10 cellular contexts compared by ENCODE assay signal in genomic region chr10:34102237-34102673, GRCh38.
DNase-seq lines count a peak whose midpoint lies in the region; ATAC-seq and TF ChIP-seq lines count a peak whose summit lies in the region.
"Had no signal": no experiment of that assay in that cellular context is flagged by ENCODE, and none has a peak within 500 bp of the region (broad histone marks: within the 10 kb centered on the region; RNA-seq: fewer than 3 reads in every experiment).

No MANE protein-coding gene starts in this region.

- H3K36me3 ChIP-seq in muscle layer of duodenum (ENCODE audit: control insufficient read depth in 1 of 2, insufficient read depth in 2 of 2, low read length in 2 of 2) (no peaks in the 10 kb centered on the region), transverse colon (no peaks in the 10 kb centered on the region), SJCRH30 (no peaks in the 10 kb centered on the region)

- intact Hi-C loops in transverse colon (cut with DNase I; ENCODE audit: low total_unique reads), result no loop called here

- no peak for ATAC-seq in stimulated activated naive B cell treated with anti-CD40 and anti-IgM and Interleukin-4, amounts not matched to agents 10 μg/mL and 1 μg/mL and 100 μg/mL, for 72 hours (replicated peaks)
- ATAC-seq: stimulated activated naive CD8-positive, alpha-beta T cell treated with anti-CD3 and anti-CD28 coated beads, Interleukin-15, amount 100 ng/mL, for 72 hours had no signal

- DNase-seq in fibroblast of villous mesenchyme (ENCODE audit: low read depth) (peak; percentile 83), transverse colon (peak; percentile 35), glomerular visceral epithelial cell (ENCODE audit: extremely low spot score) (no peak), NCI-H526 treated with DMSO at 0.1 percent for 48 hours (lab: John Stamatoyannopoulos, UW) (no peak), SJCRH30 (no peak)
- DNase-seq in stimulated activated naive B cell treated with anti-CD40 and anti-IgM and Interleukin-4, amounts not matched to agents 10 μg/mL and 1 μg/mL and 100 μg/mL, for 72 hours, result no peak
- DNase-seq: NCI-H524; stimulated activated naive CD8-positive, alpha-beta T cell treated with anti-CD3 and anti-CD28 coated beads, Interleukin-15, amount 100 ng/mL, for 72 hours had no signal

- TF ChIP-seq POLR2A in transverse colon (IDR thresholded peaks at IDR 0.05), result no peak

- H3K4me3 ChIP-seq in WI38 (ENCODE audit: low read depth, low read length) (peak overlapping the region; percentile 20; the same call in 1 of the 2 replicates), fibroblast of villous mesenchyme (ENCODE audit: low read depth, low read length) (no peak overlapping the region), muscle layer of duodenum (ENCODE audit: low read depth in 1 of 2, low read length in 2 of 2) (peak overlapping the region in 1 of 2 donors; percentile 9), transverse colon (no peak overlapping the region), SJCRH30 (no peak overlapping the region)

- no peak for TF ChIP-seq CTCF in WI38 (IDR thresholded peaks at IDR 0.05; ENCODE audit: low read depth, low read length)
- TF ChIP-seq CTCF in fibroblast of villous mesenchyme (IDR thresholded peaks at IDR 0.05; ENCODE audit: insufficient read depth, low read depth, low read length), result no peak
- TF ChIP-seq CTCF in transverse colon (IDR thresholded peaks at IDR 0.05), result no peak

- H3K27ac Mint-ChIP-seq in stimulated activated naive B cell treated with anti-CD40 and anti-IgM and Interleukin-4, amounts not matched to agents 10 μg/mL and 1 μg/mL and 100 μg/mL, for 72 hours, result no peak overlapping the region

- H3K36me3 Mint-ChIP-seq in stimulated activated naive B cell treated with anti-CD40 and anti-IgM and Interleukin-4, amounts not matched to agents 10 μg/mL and 1 μg/mL and 100 μg/mL, for 72 hours, result no peaks in the 10 kb centered on the region

- 50 to 68% methylated on average over 2 to 15 of the region's 15 CpGs for WGBS in transverse colon (ENCODE audit: low coverage in 1 of 2), 2 donors

- TF ChIP-seq EP300 in transverse colon (IDR thresholded peaks at IDR 0.05; ENCODE audit: low read depth), result no peak

- no peaks in the 10 kb centered on the region for H3K4me1 Mint-ChIP-seq in stimulated activated naive B cell treated with anti-CD40 and anti-IgM and Interleukin-4, amounts not matched to agents 10 μg/mL and 1 μg/mL and 100 μg/mL, for 72 hours
- H3K4me1 Mint-ChIP-seq: stimulated activated naive CD8-positive, alpha-beta T cell treated with anti-CD3 and anti-CD28 coated beads, Interleukin-15, amount 100 ng/mL, for 72 hours had no signal

- H3K9me3 Mint-ChIP-seq in stimulated activated naive B cell treated with anti-CD40 and anti-IgM and Interleukin-4, amounts not matched to agents 10 μg/mL and 1 μg/mL and 100 μg/mL, for 72 hours, result peaks cover 0 to 6% of the 10 kb centered on the region in 2 donors

- H3K27me3 Mint-ChIP-seq in stimulated activated naive B cell treated with anti-CD40 and anti-IgM and Interleukin-4, amounts not matched to agents 10 μg/mL and 1 μg/mL and 100 μg/mL, for 72 hours, result no peaks in the 10 kb centered on the region
- H3K27me3 Mint-ChIP-seq: stimulated activated naive CD8-positive, alpha-beta T cell treated with anti-CD3 and anti-CD28 coated beads, Interleukin-15, amount 100 ng/mL, for 72 hours had no signal

- in situ Hi-C loops in transverse colon (cut with MboI; ENCODE audit: low pct_ligation_motif_present in 1 of 4, low pct_unique_long_range_greater_than_20kb in 1 of 4, low sequenced_read_pairs in 3 of 4), result no loop called here

- H3K4me3 Mint-ChIP-seq in stimulated activated naive B cell treated with anti-CD40 and anti-IgM and Interleukin-4, amounts not matched to agents 10 μg/mL and 1 μg/mL and 100 μg/mL, for 72 hours, result no peak overlapping the region
- H3K4me3 Mint-ChIP-seq: stimulated activated naive CD8-positive, alpha-beta T cell treated with anti-CD3 and anti-CD28 coated beads, Interleukin-15, amount 100 ng/mL, for 72 hours had no signal

- H3K9me3 ChIP-seq in muscle layer of duodenum (ENCODE audit: control insufficient read depth in 1 of 2, low read length in 2 of 2), result peaks cover 0 to 2% of the 10 kb centered on the region in 2 donors
- peaks cover 0 to 5% of the 10 kb centered on the region in 2 donors for H3K9me3 ChIP-seq in transverse colon
- no peaks in the 10 kb centered on the region for H3K9me3 ChIP-seq in SJCRH30 (replicated peaks)

- no peaks in the 10 kb centered on the region for H3K27me3 ChIP-seq in muscle layer of duodenum (ENCODE audit: low read depth, low read length)
- H3K27me3 ChIP-seq in transverse colon, result no peaks in the 10 kb centered on the region
- no peaks in the 10 kb centered on the region for H3K27me3 ChIP-seq in SJCRH30

- H3K27ac ChIP-seq in muscle layer of duodenum (ENCODE audit: low read length) (peak overlapping the region; percentile 68), transverse colon (peak overlapping the region; percentile 44 to 84 (median 79)), SJCRH30 (no peak overlapping the region)

- H3K4me1 ChIP-seq in muscle layer of duodenum (ENCODE audit: control insufficient read depth in 1 of 2, insufficient read depth in 2 of 2, low read length in 2 of 2), result peaks cover 0 to 8% of the 10 kb centered on the region in 2 donors
- peaks cover 0 to 8% (median 0%) of the 10 kb centered on the region in 4 donors for H3K4me1 ChIP-seq in transverse colon
- H3K4me1 ChIP-seq in SJCRH30, result no peaks in the 10 kb centered on the region

Comparison
In these comparisons a context has a peak if more than half of its experiments do, and no peak if none do; other contexts are left out.
1. DNase-seq: peak in fibroblast of villous mesenchyme (single experiment) and transverse colon (single experiment); none in stimulated activated naive B cell treated with anti-CD40 and anti-IgM and Interleukin-4, amounts not matched to agents 10 μg/mL and 1 μg/mL and 100 μg/mL, for 72 hours (single experiment), glomerular visceral epithelial cell (single experiment), NCI-H526 treated with DMSO at 0.1 percent for 48 hours (single experiment) and SJCRH30 (0 of 2).